In the genomic region with DNA sequence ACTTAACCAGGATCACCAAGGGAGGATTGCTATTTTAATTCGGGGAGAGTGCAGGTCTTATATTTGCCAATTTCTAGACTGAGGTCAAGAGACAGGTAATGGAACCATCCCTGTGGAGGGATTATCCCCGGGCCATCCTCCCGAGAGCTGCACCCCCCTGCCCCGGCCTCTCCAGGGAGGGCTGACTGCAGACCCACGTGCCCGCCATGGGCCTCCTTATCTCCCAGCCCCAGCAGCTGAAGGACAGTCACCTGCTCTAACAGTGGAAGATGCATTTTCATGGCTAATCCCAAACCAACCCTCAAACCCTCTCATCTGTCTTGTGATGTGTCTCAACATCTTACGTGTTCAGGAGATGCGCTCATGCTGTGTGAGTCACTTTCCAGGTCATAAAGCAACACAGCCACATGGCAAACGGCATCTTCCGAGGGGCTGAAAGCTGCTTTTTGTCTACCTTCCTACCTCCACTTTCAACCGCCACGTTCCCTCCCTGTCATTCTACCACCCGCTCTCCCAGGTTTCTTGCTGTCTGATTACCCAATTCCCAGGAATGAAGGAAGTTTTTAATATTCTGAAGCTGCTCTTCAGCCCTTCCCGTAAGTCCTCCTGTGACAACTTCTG, we compare ENCODE assay signal across 12 cellular contexts. TPM values are rescaled to one million over a fixed set of nuclear protein-coding genes. Genes with fewer than 3 reads are reported as not detected.
DNase-seq lines count a peak whose midpoint lies in the region; ATAC-seq and TF ChIP-seq lines count a peak whose summit lies in the region.
"Had no signal": no experiment of that assay in that cellular context is flagged by ENCODE, and none has a peak within 500 bp of the region (broad histone marks: within the 10 kb centered on the region; RNA-seq: fewer than 3 reads in every experiment).

No MANE protein-coding gene starts in this region.

- POLR2A ChIA-PET in MCF 10A (lab: Yijun Ruan, JAX), result no interaction called here

- BruUV-seq in MCF 10A (replicated peaks; lab: Mats Ljungman, UMichigan), result no TSS peak

- TF ChIP-seq POLR2A in breast epithelium (IDR thresholded peaks at IDR 0.05), result no peak
- no peak for TF ChIP-seq POLR2A in vagina (IDR thresholded peaks at IDR 0.05)

- TF ChIP-seq CTCF in MCF 10A (IDR thresholded peaks at IDR 0.05; ENCODE audit: unreplicated experiment), result no peak
- TF ChIP-seq CTCF in breast epithelium (IDR thresholded peaks at IDR 0.05), result no peak
- TF ChIP-seq CTCF in VCaP (conservative IDR thresholded peaks at IDR 0.05), result no peak
- no peak for TF ChIP-seq CTCF in vagina (IDR thresholded peaks at IDR 0.05)

- H3K27ac ChIP-seq in breast epithelium, result no peak overlapping the region
- peak overlapping the region; percentile 43; the same call in 1 of the 2 replicates for H3K27ac ChIP-seq in VCaP
- peak overlapping the region; percentile 79 for H3K27ac ChIP-seq in vagina

- peaks cover 9% of the 10 kb centered on the region for H3K4me1 Mint-ChIP-seq in MCF 10A (ENCODE audit: insufficient read depth, unreplicated experiment)

- H3K36me3 ChIP-seq in breast epithelium (no peaks in the 10 kb centered on the region), vagina (no peaks in the 10 kb centered on the region)

- H3K4me1 ChIP-seq in breast epithelium (no peaks in the 10 kb centered on the region), vagina (peaks cover 45% of the 10 kb centered on the region)

- intact Hi-C loops in MCF 10A (cut with micrococcal nuclease) (no loop called here), breast epithelium (cut with DNase I; ENCODE audit: low total_unique reads) (no loop called here), vagina (cut with DNase I) (no loop called here)

- CTCF ChIA-PET in MCF 10A (lab: Yijun Ruan, JAX), result interaction anchor here (0.6 kb wide), 1 partner anchor 133 kb away, joined by 3 read pairs; no protein-coding TSS in a partner anchor

- no peak overlapping the region for H3K27ac Mint-ChIP-seq in MCF 10A (ENCODE audit: low read depth, unreplicated experiment)

- DNase-seq in MCF 10A (ENCODE audit: unreplicated experiment), result peak; percentile 41
- DNase-seq in breast epithelium (ENCODE audit: low spot score in 2 of 2), result no peak
- peak; percentile 90 for DNase-seq in iris pigment epithelial cell (ENCODE audit: low read depth)
- DNase-seq in vagina (ENCODE audit: extremely low spot score in 2 of 2), result no peak
- DNase-seq in NCI-H748 (lab: John Stamatoyannopoulos, UW; ENCODE audit: unreplicated experiment), result no peak
- DNase-seq in HuH-7.5 (ENCODE audit: low spot score), result no peak
- DNase-seq: activated gamma-delta T cell, dermis blood vessel endothelial cell, heart left ventricle, NCI-H2029 had no signal

- no peak overlapping the region for H3K4me3 ChIP-seq in breast epithelium
- no peak overlapping the region for H3K4me3 ChIP-seq in vagina
- H3K4me3 ChIP-seq: heart left ventricle had no signal

- no peaks in the 10 kb centered on the region for H3K27me3 Mint-ChIP-seq in MCF 10A (ENCODE audit: insufficient read depth, unreplicated experiment)

- H3K4me3 Mint-ChIP-seq in MCF 10A (ENCODE audit: unreplicated experiment), result no peak overlapping the region

- H3K9me3 ChIP-seq in breast epithelium (no peaks in the 10 kb centered on the region), vagina (no peaks in the 10 kb centered on the region)
- H3K9me3 ChIP-seq: heart left ventricle had no signal

- no peak for ATAC-seq in HG02763 (IDR thresholded peaks at IDR 0.05; ENCODE audit: unreplicated experiment)

- H3K27me3 ChIP-seq in breast epithelium, result no peaks in the 10 kb centered on the region
- no peaks in the 10 kb centered on the region for H3K27me3 ChIP-seq in vagina
- H3K27me3 ChIP-seq: heart left ventricle had no signal

- H3K9me3 Mint-ChIP-seq in MCF 10A (ENCODE audit: unreplicated experiment), result no peaks in the 10 kb centered on the region

- H3K36me3 Mint-ChIP-seq in MCF 10A (ENCODE audit: insufficient read depth, unreplicated experiment), result no peaks in the 10 kb centered on the region

RNA-seq across cellular contexts. Expression of gene MBP, which starts 54.6 kb away (rescaled TPM):
- total RNA-seq in MCF 10A (2022) (31.6 and 31.7 TPM in 2 replicates), breast epithelium (10 to 100 TPM; 27.2 to 46.2 (median 32.4) TPM), vagina (33.6 TPM)

Comparison
In these comparisons a context has a peak if more than half of its experiments do, and no peak if none do; other contexts are left out.
1. DNase-seq: peak in MCF 10A (single experiment) and iris pigment epithelial cell (single experiment); none in breast epithelium (0 of 2), vagina (0 of 2), NCI-H748 (single experiment) and HuH-7.5 (single experiment).
2. H3K27ac ChIP-seq: peak in VCaP (single experiment) and vagina (single experiment); none in breast epithelium (0 of 2).